Comparison of ENCODE assay signal across 18 cellular contexts in genomic region chr4:147453561-147454141, GRCh38. TPM values are rescaled to one million over a fixed set of nuclear protein-coding genes. Genes with fewer than 3 reads are reported as not detected.
A peak's percentile ranks its signal among the peaks of the same experiment; 100 is the strongest.
DNase-seq lines count a peak whose midpoint lies in the region; ATAC-seq and TF ChIP-seq lines count a peak whose summit lies in the region.
"Had no signal": no experiment of that assay in that cellular context is flagged by ENCODE, and none has a peak within 500 bp of the region (broad histone marks: within the 10 kb centered on the region; RNA-seq: fewer than 3 reads in every experiment).

No MANE protein-coding gene starts in this region.

- H3K9me3 Mint-ChIP-seq in osteocyte (ENCODE audit: unreplicated experiment), result no peaks in the 10 kb centered on the region
- peaks cover 0 to 5% (median 1%) of the 10 kb centered on the region in 11 donors for H3K9me3 Mint-ChIP-seq in naive thymus-derived CD4-positive, alpha-beta T cell
- H3K9me3 Mint-ChIP-seq in activated naive CD4-positive, alpha-beta T cell treated with anti-CD3 and anti-CD28 coated beads, Interleukin-2, amount 10 ng/mL, durations not matched to agents 7 days and 5 days, result no peaks in the 10 kb centered on the region
- H3K9me3 Mint-ChIP-seq: stimulated activated naive CD8-positive, alpha-beta T cell treated with anti-CD3 and anti-CD28 coated beads, Interleukin-15, amount 100 ng/mL, for 72 hours; T-helper 1 cell treated with Interleukin-12 subunit alpha and Interleukin-12 subunit beta and Interleukin-4 antibody, amounts not matched to agents 30 μg/mL and 1 μg/mL, for 36 hours had no signal

- POLR2A ChIA-PET in HCT116 (lab: Charles Lee), result no interaction called here
- POLR2A ChIA-PET in naive thymus-derived CD4-positive, alpha-beta T cell (lab: Charles Lee), result no interaction called here

- RAD21 ChIA-PET in HCT116 (lab: Charles Lee; ENCODE audit: low non-redundant PET in 1 of 2, low total read pairs in 2 of 2, uncharacterized antibody in 2 of 2, unreplicated experiment in 2 of 2), result interaction anchor here in 1 of 2 experiments (0.7 kb wide), 1 partner anchor 12 kb away, joined by 3 read pairs; no protein-coding TSS in a partner anchor

- no peaks in the 10 kb centered on the region for H3K79me2 ChIP-seq in HCT116 (ENCODE audit: insufficient read depth, low read length)

- no peaks in the 10 kb centered on the region for H3K27me3 ChIP-seq in HCT116 (ENCODE audit: insufficient read depth, low read length)
- no peaks in the 10 kb centered on the region for H3K27me3 ChIP-seq in RWPE2 (ENCODE audit: insufficient read depth, poor library complexity, severe bottlenecking)
- no peaks in the 10 kb centered on the region for H3K27me3 ChIP-seq in naive thymus-derived CD4-positive, alpha-beta T cell (ENCODE audit: control insufficient read depth in 2 of 2, insufficient read depth in 2 of 2, low read length in 2 of 2)
- H3K27me3 ChIP-seq in spleen (replicated peaks in 1 of 7), result no peaks in the 10 kb centered on the region
- H3K27me3 ChIP-seq: BLaER1 treated with 17β-estradiol and CSF1 and Interleukin-3, amounts not matched to agents 10 nM and 100 nM; Peyer's patch had no signal

- DNase-seq in HCT116 (ENCODE audit: low read depth, low spot score) (peak; percentile 39), RWPE2 (ENCODE audit: low spot score) (no peak), fibroblast of gingiva (ENCODE audit: low read depth) (peak; percentile 7), osteocyte (ENCODE audit: extremely low spot score, unreplicated experiment) (no peak), spleen (no peak), GF-D8 (lab: John Stamatoyannopoulos, UW) (no peak)
- DNase-seq in naive thymus-derived CD4-positive, alpha-beta T cell, result no peak
- no peak for DNase-seq in activated naive CD4-positive, alpha-beta T cell treated with anti-CD3 and anti-CD28 coated beads, Interleukin-2, amount 10 ng/mL, durations not matched to agents 7 days and 5 days
- DNase-seq: activated naive CD4-positive, alpha-beta T cell; DMS153; immature natural killer cell; NCI-H187; NCI-H526 treated with DMSO at 0.1 percent for 48 hours; Peyer's patch; stimulated activated naive CD8-positive, alpha-beta T cell treated with anti-CD3 and anti-CD28 coated beads, Interleukin-15, amount 100 ng/mL, for 72 hours had no signal

- intact Hi-C loops in HCT116 (cut with micrococcal nuclease), result no loop called here
- intact Hi-C loops in naive thymus-derived CD4-positive, alpha-beta T cell (cut with micrococcal nuclease), result no loop called here
- intact Hi-C loops in spleen (cut with DNase I; ENCODE audit: low total_unique reads), result no loop called here

- H3K4me2 ChIP-seq in HCT116 (ENCODE audit: low read length), result no peak overlapping the region
- H3K4me2 ChIP-seq: BLaER1 treated with 17β-estradiol and CSF1 and Interleukin-3, amounts not matched to agents 10 nM and 100 nM had no signal

- WGBS in spleen, 5 donors, result 51 to 70% (median 66%) methylated on average over 2 of the region's 2 CpGs

- no peaks in the 10 kb centered on the region for H4K20me1 ChIP-seq in HCT116 (ENCODE audit: insufficient read depth)
- H4K20me1 ChIP-seq: BLaER1 treated with 17β-estradiol and CSF1 and Interleukin-3, amounts not matched to agents 10 nM and 100 nM had no signal

- TF ChIP-seq CTCF in HCT116 (IDR thresholded peaks at IDR 0.05 in 2 of 3, conservative IDR thresholded peaks at IDR 0.05 in 1 of 3; ENCODE audit: borderline replicate concordance in 1 of 3, insufficient read depth in 1 of 3, low read depth in 2 of 3, low read length in 2 of 3), result no peak
- no peak for TF ChIP-seq CTCF in RWPE2 (IDR thresholded peaks at IDR 0.05; ENCODE audit: poor library complexity, severe bottlenecking)
- no peak for TF ChIP-seq CTCF in osteocyte (IDR thresholded peaks at IDR 0.05)
- TF ChIP-seq CTCF in spleen (IDR thresholded peaks at IDR 0.05 in 8 of 11, conservative IDR thresholded peaks at IDR 0.05 in 3 of 11), result no peak

- H3K9me2 ChIP-seq in HCT116 (ENCODE audit: insufficient read depth), result no peaks in the 10 kb centered on the region

- H3K9ac ChIP-seq in HCT116 (ENCODE audit: low read length), result no peak overlapping the region
- H3K9ac ChIP-seq: BLaER1 treated with 17β-estradiol and CSF1 and Interleukin-3, amounts not matched to agents 10 nM and 100 nM had no signal

- no peaks in the 10 kb centered on the region for H3K36me3 Mint-ChIP-seq in osteocyte (ENCODE audit: unreplicated experiment)
- no peaks in the 10 kb centered on the region for H3K36me3 Mint-ChIP-seq in naive thymus-derived CD4-positive, alpha-beta T cell
- no peaks in the 10 kb centered on the region for H3K36me3 Mint-ChIP-seq in activated naive CD4-positive, alpha-beta T cell treated with anti-CD3 and anti-CD28 coated beads, Interleukin-2, amount 10 ng/mL, durations not matched to agents 7 days and 5 days
- H3K36me3 Mint-ChIP-seq: immature natural killer cell had no signal

- H3K4me3 ChIP-seq in HCT116 (replicated peaks in 1 of 2; ENCODE audit: low read depth in 1 of 2, low read length in 2 of 2) (peak overlapping the region in 1 of 2 experiments; percentile 20; a peak in 2 of 4 replicates), RWPE2 (ENCODE audit: severe bottlenecking) (no peak overlapping the region), spleen (no peak overlapping the region)
- H3K4me3 ChIP-seq in naive thymus-derived CD4-positive, alpha-beta T cell (ENCODE audit: low read length), result no peak overlapping the region
- H3K4me3 ChIP-seq: BLaER1 treated with 17β-estradiol and CSF1 and Interleukin-3, amounts not matched to agents 10 nM and 100 nM; Peyer's patch had no signal

- H3K4me1 Mint-ChIP-seq in osteocyte (ENCODE audit: unreplicated experiment), result peaks cover 6% of the 10 kb centered on the region
- H3K4me1 Mint-ChIP-seq in naive thymus-derived CD4-positive, alpha-beta T cell, result no peaks in the 10 kb centered on the region
- H3K4me1 Mint-ChIP-seq in activated naive CD4-positive, alpha-beta T cell treated with anti-CD3 and anti-CD28 coated beads, Interleukin-2, amount 10 ng/mL, durations not matched to agents 7 days and 5 days, result no peaks in the 10 kb centered on the region
- H3K4me1 Mint-ChIP-seq: immature natural killer cell; stimulated activated naive CD8-positive, alpha-beta T cell treated with anti-CD3 and anti-CD28 coated beads, Interleukin-15, amount 100 ng/mL, for 72 hours had no signal

- TF ChIP-seq POLR2A in HCT116 (IDR thresholded peaks at IDR 0.05; ENCODE audit: borderline replicate concordance, extremely low read depth, insufficient read depth, insufficient read length) (no peak), spleen (IDR thresholded peaks at IDR 0.05) (no peak)

- peak overlapping the region; percentile 70 for H3K27ac Mint-ChIP-seq in osteocyte (ENCODE audit: unreplicated experiment)
- H3K27ac Mint-ChIP-seq in naive thymus-derived CD4-positive, alpha-beta T cell, result no peak overlapping the region
- no peak overlapping the region for H3K27ac Mint-ChIP-seq in activated naive CD4-positive, alpha-beta T cell treated with anti-CD3 and anti-CD28 coated beads, Interleukin-2, amount 10 ng/mL, durations not matched to agents 7 days and 5 days
- H3K27ac Mint-ChIP-seq: immature natural killer cell; T-helper 1 cell treated with Interleukin-12 subunit alpha and Interleukin-12 subunit beta and Interleukin-4 antibody, amounts not matched to agents 30 μg/mL and 1 μg/mL, for 36 hours had no signal

- TF ChIP-seq RAD21 in HCT116 (IDR thresholded peaks at IDR 0.05; ENCODE audit: low read depth), result no peak

- H2AFZ ChIP-seq in HCT116 (ENCODE audit: low read depth, low read length, poor library complexity, severe bottlenecking), result no peak overlapping the region

- CTCF ChIA-PET in HCT116 (lab: Charles Lee), result interaction anchor here (1.0 kb wide), 1 partner anchor 65 kb away, joined by 4 read pairs; no protein-coding TSS in a partner anchor
- CTCF ChIA-PET in naive thymus-derived CD4-positive, alpha-beta T cell (lab: Charles Lee), result no interaction called here
- CTCF ChIA-PET in activated naive CD4-positive, alpha-beta T cell treated with anti-CD3 and anti-CD28 coated beads, Interleukin-2, amount 10 ng/mL, durations not matched to agents 7 days and 5 days (lab: Charles Lee), result no interaction called here

- no peaks in the 10 kb centered on the region for H3K36me3 ChIP-seq in HCT116 (ENCODE audit: control insufficient read depth in 1 of 2, insufficient read depth in 2 of 2, low read length in 2 of 2)
- no peaks in the 10 kb centered on the region for H3K36me3 ChIP-seq in RWPE2 (ENCODE audit: low read depth)
- no peaks in the 10 kb centered on the region for H3K36me3 ChIP-seq in naive thymus-derived CD4-positive, alpha-beta T cell (ENCODE audit: control insufficient read depth in 2 of 3, insufficient read depth in 3 of 3, low read length in 3 of 3)
- H3K36me3 ChIP-seq in spleen, result no peaks in the 10 kb centered on the region
- H3K36me3 ChIP-seq: BLaER1 treated with 17β-estradiol and CSF1 and Interleukin-3, amounts not matched to agents 10 nM and 100 nM; Peyer's patch had no signal

- ATAC-seq in HCT116, result peak; percentile 36; the same call in 1 of the 2 replicates
- ATAC-seq in RWPE2 (ENCODE audit: low read depth), result peak; percentile 49
- ATAC-seq in naive thymus-derived CD4-positive, alpha-beta T cell, result no peak
- ATAC-seq: activated CD4-positive, CD25-positive, alpha-beta regulatory T cell treated with anti-CD3 and anti-CD28 coated beads, Interleukin-2, amount 50 U/mL, for 24 hours; stimulated activated naive CD8-positive, alpha-beta T cell treated with anti-CD3 and anti-CD28 coated beads, Interleukin-15, amount 100 ng/mL, for 72 hours had no signal

- no peak overlapping the region for H3K27ac ChIP-seq in HCT116 (ENCODE audit: low read depth, low read length)
- no peak overlapping the region for H3K27ac ChIP-seq in RWPE2 (ENCODE audit: poor library complexity, severe bottlenecking)
- no peak overlapping the region for H3K27ac ChIP-seq in naive thymus-derived CD4-positive, alpha-beta T cell (ENCODE audit: low read depth, low read length)
- no peak overlapping the region for H3K27ac ChIP-seq in spleen
- H3K27ac ChIP-seq: BLaER1 treated with 17β-estradiol and CSF1 and Interleukin-3, amounts not matched to agents 10 nM and 100 nM; Peyer's patch had no signal

- BruUV-seq in HCT116 (replicated peaks; lab: Mats Ljungman, UMichigan), result no TSS peak

- H3K4me3 Mint-ChIP-seq in osteocyte (ENCODE audit: unreplicated experiment), result no peak overlapping the region
- H3K4me3 Mint-ChIP-seq in naive thymus-derived CD4-positive, alpha-beta T cell, result no peak overlapping the region
- H3K4me3 Mint-ChIP-seq in activated naive CD4-positive, alpha-beta T cell treated with anti-CD3 and anti-CD28 coated beads, Interleukin-2, amount 10 ng/mL, durations not matched to agents 7 days and 5 days, result no peak overlapping the region
- H3K4me3 Mint-ChIP-seq: immature natural killer cell; stimulated activated naive CD8-positive, alpha-beta T cell treated with anti-CD3 and anti-CD28 coated beads, Interleukin-15, amount 100 ng/mL, for 72 hours; T-helper 1 cell treated with Interleukin-12 subunit alpha and Interleukin-12 subunit beta and Interleukin-4 antibody, amounts not matched to agents 30 μg/mL and 1 μg/mL, for 36 hours had no signal

- H3K9me3 ChIP-seq in HCT116 (ENCODE audit: control insufficient read depth in 1 of 2, insufficient read depth in 1 of 2, low read depth in 1 of 2, low read length in 2 of 2) (no peaks in the 10 kb centered on the region), RWPE2 (ENCODE audit: severe bottlenecking) (no peaks in the 10 kb centered on the region), spleen (no peaks in the 10 kb centered on the region)
- H3K9me3 ChIP-seq in naive thymus-derived CD4-positive, alpha-beta T cell (ENCODE audit: control insufficient read depth in 2 of 3, low read length in 3 of 3), result no peaks in the 10 kb centered on the region
- H3K9me3 ChIP-seq: BLaER1 treated with 17β-estradiol and CSF1 and Interleukin-3, amounts not matched to agents 10 nM and 100 nM; Peyer's patch had no signal

- 0 out of 4 replicates have a peak, but pooled peaks cover 0 to 2% of the 10 kb centered on the region in 2 experiments for H3K4me1 ChIP-seq in HCT116 (ENCODE audit: control insufficient read depth in 1 of 2, insufficient read depth in 2 of 2, low read length in 2 of 2)
- H3K4me1 ChIP-seq in RWPE2 (ENCODE audit: insufficient read depth, poor library complexity, severe bottlenecking), result peaks cover 8% of the 10 kb centered on the region
- no peaks in the 10 kb centered on the region for H3K4me1 ChIP-seq in naive thymus-derived CD4-positive, alpha-beta T cell (ENCODE audit: control insufficient read depth in 2 of 2, insufficient read depth in 2 of 2, low read length in 2 of 2)
- H3K4me1 ChIP-seq in spleen, result no peaks in the 10 kb centered on the region
- H3K4me1 ChIP-seq: Peyer's patch had no signal

- no peaks in the 10 kb centered on the region for H3K27me3 Mint-ChIP-seq in osteocyte (ENCODE audit: unreplicated experiment)
- no peaks in the 10 kb centered on the region for H3K27me3 Mint-ChIP-seq in naive thymus-derived CD4-positive, alpha-beta T cell
- no peaks in the 10 kb centered on the region for H3K27me3 Mint-ChIP-seq in activated naive CD4-positive, alpha-beta T cell treated with anti-CD3 and anti-CD28 coated beads, Interleukin-2, amount 10 ng/mL, durations not matched to agents 7 days and 5 days
- H3K27me3 Mint-ChIP-seq: stimulated activated naive CD8-positive, alpha-beta T cell treated with anti-CD3 and anti-CD28 coated beads, Interleukin-15, amount 100 ng/mL, for 72 hours had no signal

RNA-seq across cellular contexts. Expression of gene EDNRA, which starts 27.2 kb away (rescaled TPM):
- total RNA-seq in HCT116 (2021; ENCODE audit: unreplicated experiment) (2.0 TPM), osteocyte (181 and 195 TPM in 2 replicates), spleen (10 to 100 TPM in 5 of 7 donors, 1 to 10 TPM in 2; 6.2 to 21.4 (median 14.6) TPM)
- polyA plus RNA-seq in HCT116 (2012), result 0.52 and 1.0 TPM in 2 replicates
- not detected for total RNA-seq in naive thymus-derived CD4-positive, alpha-beta T cell
- polyA plus RNA-seq in naive thymus-derived CD4-positive, alpha-beta T cell, result not detected
- 1 to 10 TPM; 1.0 to 1.9 (median 1.3) TPM for polyA plus RNA-seq in spleen
- polyA plus RNA-seq: immature natural killer cell had no signal

Comparison
In these comparisons a context has a peak if more than half of its experiments do, and no peak if none do; other contexts are left out.
1. DNase-seq: peak in HCT116 (single experiment) and fibroblast of gingiva (single experiment); none in RWPE2 (single experiment), osteocyte (single experiment), naive thymus-derived CD4-positive, alpha-beta T cell (0 of 9), spleen (single experiment), GF-D8 (single experiment) and activated naive CD4-positive, alpha-beta T cell treated with anti-CD3 and anti-CD28 coated beads, Interleukin-2, amount 10 ng/mL, durations not matched to agents 7 days and 5 days (single experiment).